8 cellular contexts compared by ENCODE assay signal in the genomic region with DNA sequence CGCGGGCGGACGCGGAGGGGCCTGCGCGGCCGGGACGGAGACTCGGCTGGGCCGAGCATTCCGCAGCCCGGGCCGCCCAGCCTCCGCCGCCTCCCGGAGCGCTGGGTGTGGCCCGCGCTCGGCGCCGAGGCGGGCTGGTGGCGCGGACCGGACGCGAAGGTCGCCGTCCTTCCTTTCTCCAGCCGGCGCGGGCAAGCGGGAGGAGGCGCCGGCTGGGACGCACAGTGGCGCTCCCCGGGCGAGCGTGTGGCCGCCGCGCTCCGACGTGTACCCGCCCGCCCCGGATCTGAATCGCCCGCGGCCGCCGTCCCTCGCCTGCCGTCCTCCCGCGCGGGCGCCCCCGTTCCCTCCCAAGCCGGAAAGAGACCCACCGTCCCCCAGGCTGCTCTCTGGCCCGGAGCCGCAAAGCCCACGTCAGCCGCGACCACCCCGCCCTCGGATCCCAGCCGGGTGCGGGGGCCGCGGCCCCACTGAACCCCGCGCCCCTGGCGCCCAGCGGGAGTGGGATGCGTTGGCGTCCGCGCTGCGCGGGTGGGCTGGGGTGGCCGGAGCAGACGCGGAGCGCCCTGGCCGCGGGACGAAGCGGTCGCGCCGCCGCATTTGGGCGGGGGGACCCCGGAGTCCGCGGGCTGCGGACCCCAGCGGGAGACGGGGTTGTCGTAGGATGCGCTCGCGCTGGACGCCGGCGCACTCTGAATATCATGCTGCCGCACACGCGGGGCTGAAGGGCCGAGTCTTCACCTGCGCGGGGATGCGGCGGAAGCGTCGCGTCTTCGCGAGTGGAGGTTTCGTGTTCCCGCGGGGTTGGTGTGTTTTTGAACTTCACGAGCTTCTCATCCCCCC. TPM values are rescaled to one million over a fixed set of nuclear protein-coding genes. Genes with fewer than 3 reads are reported as not detected.
A peak's percentile ranks its signal among the peaks of the same experiment; 100 is the strongest.
DNase-seq lines count a peak whose midpoint lies in the region; ATAC-seq and TF ChIP-seq lines count a peak whose summit lies in the region.

No MANE protein-coding gene starts in this region.

- peak overlapping the region; percentile 54 for H3K9ac ChIP-seq in neural cell (ENCODE audit: low read length)

- no peak for TF ChIP-seq CTCF in fibroblast of mammary gland (conservative IDR thresholded peaks at IDR 0.05; ENCODE audit: control insufficient read depth, insufficient read depth, low read depth, low read length)
- TF ChIP-seq CTCF in neural cell (IDR thresholded peaks at IDR 0.05; ENCODE audit: poor library complexity, severe bottlenecking): no peak
- no peak for TF ChIP-seq CTCF in vagina (IDR thresholded peaks at IDR 0.05)

- H3K79me2 ChIP-seq in neural cell (replicated peaks; ENCODE audit: insufficient read depth, low read length): no peaks in the 10 kb centered on the region

- no peaks in the 10 kb centered on the region for H4K20me1 ChIP-seq in neural cell (ENCODE audit: insufficient read depth)

- no peak for TF ChIP-seq RAD21 in neural cell (conservative IDR thresholded peaks at IDR 0.05)

- no peaks in the 10 kb centered on the region for H3K36me3 ChIP-seq in neural cell (ENCODE audit: insufficient read depth, low read length)
- no peaks in the 10 kb centered on the region for H3K36me3 ChIP-seq in vagina

- H3K4me3 ChIP-seq in fibroblast of mammary gland (ENCODE audit: control insufficient read depth, low read depth, low read length): peak overlapping the region; percentile 77
- peak overlapping the region; percentile 72 for H3K4me3 ChIP-seq in neural cell (ENCODE audit: low read length)
- peak overlapping the region; percentile 74 to 85 for H3K4me3 ChIP-seq in vagina

- H3K9me2 ChIP-seq in neural cell (ENCODE audit: insufficient read depth, low read length): no peaks in the 10 kb centered on the region

- H3K9me3 ChIP-seq in neural cell (ENCODE audit: low read length): no peaks in the 10 kb centered on the region
- no peaks in the 10 kb centered on the region for H3K9me3 ChIP-seq in vagina

- H3K27me3 ChIP-seq in neural cell (ENCODE audit: insufficient read depth, low read depth, low read length): peaks cover 18% of the 10 kb centered on the region
- no peaks in the 10 kb centered on the region for H3K27me3 ChIP-seq in vagina

- H3K9me3 Mint-ChIP-seq in activated T-helper 1 cell treated with anti-CD3 and anti-CD28 coated beads, Interleukin-12 subunit alpha, Interleukin-12 subunit beta, Interleukin-2, Interleukin-4 antibody, amounts not matched to agents 30 ng/mL and 10 ng/mL and 1 ng/mL, durations not matched to agents 14 hours and 24 hours and 36 hours: no peaks in the 10 kb centered on the region

- peaks cover 48% of the 10 kb centered on the region for H3K4me1 ChIP-seq in vagina

- H3K27ac Mint-ChIP-seq in activated T-helper 1 cell treated with anti-CD3 and anti-CD28 coated beads, Interleukin-12 subunit alpha, Interleukin-12 subunit beta, Interleukin-2, Interleukin-4 antibody, amounts not matched to agents 30 ng/mL and 10 ng/mL and 1 ng/mL, durations not matched to agents 14 hours and 24 hours and 36 hours: peak overlapping the region; percentile 58

- H3K4me2 ChIP-seq in neural cell (ENCODE audit: low read length): no peak overlapping the region

- TF ChIP-seq EP300 in neural cell (conservative IDR thresholded peaks at IDR 0.05; ENCODE audit: poor library complexity, severe bottlenecking): no peak

- H3K36me3 Mint-ChIP-seq in activated T-helper 1 cell treated with anti-CD3 and anti-CD28 coated beads, Interleukin-12 subunit alpha, Interleukin-12 subunit beta, Interleukin-2, Interleukin-4 antibody, amounts not matched to agents 30 ng/mL and 10 ng/mL and 1 ng/mL, durations not matched to agents 14 hours and 24 hours and 36 hours (ENCODE audit: low read depth): peaks cover 4% of the 10 kb centered on the region

- peak in 1 of 2 donors; percentile 8 for TF ChIP-seq POLR2A in vagina (IDR thresholded peaks at IDR 0.05)

- intact Hi-C loops in activated T-helper 1 cell treated with anti-CD3 and anti-CD28 coated beads, Interleukin-12 subunit alpha, Interleukin-12 subunit beta, Interleukin-2, Interleukin-4 antibody, amounts not matched to agents 30 ng/mL and 10 ng/mL and 1 ng/mL, durations not matched to agents 14 hours and 24 hours and 36 hours (cut with micrococcal nuclease): loop anchor here (1.0 to 10.0 kb wide), 8 partner anchors 67 to 1338 kb away; a partner anchor contains a TSS
- intact Hi-C loops in vagina (cut with DNase I): loop anchor here (10.0 kb wide), 1 partner anchor 148 kb away; no protein-coding TSS in a partner anchor

- DNase-seq in SIG-M5 treated with dmso at 0.1 percent for 504 hours (lab: John Stamatoyannopoulos, UW; ENCODE audit: unreplicated experiment): peak; percentile 37
- DNase-seq in SIG-M5 (lab: John Stamatoyannopoulos, UW): no peak
- peak; percentile 78 for DNase-seq in NCI-H2227 (lab: John Stamatoyannopoulos, UW; ENCODE audit: unreplicated experiment)
- peak; percentile 21 for DNase-seq in activated T-helper 1 cell treated with anti-CD3 and anti-CD28 coated beads, Interleukin-12 subunit alpha, Interleukin-12 subunit beta, Interleukin-2, Interleukin-4 antibody, amounts not matched to agents 30 ng/mL and 10 ng/mL and 1 ng/mL, durations not matched to agents 14 hours and 24 hours and 36 hours (ENCODE audit: low spot score)
- DNase-seq in fibroblast of mammary gland (ENCODE audit: low read depth): no peak
- DNase-seq in vagina (ENCODE audit: extremely low spot score in 2 of 2): no peak

- no peak overlapping the region for H2AFZ ChIP-seq in neural cell (ENCODE audit: low read depth, low read length)

- peaks cover 10% of the 10 kb centered on the region for H3K27me3 Mint-ChIP-seq in activated T-helper 1 cell treated with anti-CD3 and anti-CD28 coated beads, Interleukin-12 subunit alpha, Interleukin-12 subunit beta, Interleukin-2, Interleukin-4 antibody, amounts not matched to agents 30 ng/mL and 10 ng/mL and 1 ng/mL, durations not matched to agents 14 hours and 24 hours and 36 hours (ENCODE audit: insufficient read depth)

- H3K4me3 Mint-ChIP-seq in activated T-helper 1 cell treated with anti-CD3 and anti-CD28 coated beads, Interleukin-12 subunit alpha, Interleukin-12 subunit beta, Interleukin-2, Interleukin-4 antibody, amounts not matched to agents 30 ng/mL and 10 ng/mL and 1 ng/mL, durations not matched to agents 14 hours and 24 hours and 36 hours: peak overlapping the region; percentile 78

- H3K27ac ChIP-seq in neural cell (ENCODE audit: low read length) (no peak overlapping the region), vagina (peak overlapping the region; percentile 98)

- peaks cover 9% of the 10 kb centered on the region for H3F3A ChIP-seq in neural cell (ENCODE audit: insufficient read depth, low read length, poor library complexity, severe bottlenecking)

- peaks cover 35% of the 10 kb centered on the region for H3K4me1 Mint-ChIP-seq in activated T-helper 1 cell treated with anti-CD3 and anti-CD28 coated beads, Interleukin-12 subunit alpha, Interleukin-12 subunit beta, Interleukin-2, Interleukin-4 antibody, amounts not matched to agents 30 ng/mL and 10 ng/mL and 1 ng/mL, durations not matched to agents 14 hours and 24 hours and 36 hours (ENCODE audit: low read depth)

- ATAC-seq in HG02588 (IDR thresholded peaks at IDR 0.05; ENCODE audit: unreplicated experiment): peak; percentile 63

TF ChIP-seq in neural cell, 6 proteins besides CTCF, POLR2A, EP300 and RAD21:
- TF ChIP-seq MXI1 (conservative IDR thresholded peaks at IDR 0.05; ENCODE audit: poor library complexity, severe bottlenecking) (peak; percentile 45), POLR2AphosphoS5 (IDR thresholded peaks at IDR 0.05) (no peak)
- TF ChIP-seq, protein P1, sequence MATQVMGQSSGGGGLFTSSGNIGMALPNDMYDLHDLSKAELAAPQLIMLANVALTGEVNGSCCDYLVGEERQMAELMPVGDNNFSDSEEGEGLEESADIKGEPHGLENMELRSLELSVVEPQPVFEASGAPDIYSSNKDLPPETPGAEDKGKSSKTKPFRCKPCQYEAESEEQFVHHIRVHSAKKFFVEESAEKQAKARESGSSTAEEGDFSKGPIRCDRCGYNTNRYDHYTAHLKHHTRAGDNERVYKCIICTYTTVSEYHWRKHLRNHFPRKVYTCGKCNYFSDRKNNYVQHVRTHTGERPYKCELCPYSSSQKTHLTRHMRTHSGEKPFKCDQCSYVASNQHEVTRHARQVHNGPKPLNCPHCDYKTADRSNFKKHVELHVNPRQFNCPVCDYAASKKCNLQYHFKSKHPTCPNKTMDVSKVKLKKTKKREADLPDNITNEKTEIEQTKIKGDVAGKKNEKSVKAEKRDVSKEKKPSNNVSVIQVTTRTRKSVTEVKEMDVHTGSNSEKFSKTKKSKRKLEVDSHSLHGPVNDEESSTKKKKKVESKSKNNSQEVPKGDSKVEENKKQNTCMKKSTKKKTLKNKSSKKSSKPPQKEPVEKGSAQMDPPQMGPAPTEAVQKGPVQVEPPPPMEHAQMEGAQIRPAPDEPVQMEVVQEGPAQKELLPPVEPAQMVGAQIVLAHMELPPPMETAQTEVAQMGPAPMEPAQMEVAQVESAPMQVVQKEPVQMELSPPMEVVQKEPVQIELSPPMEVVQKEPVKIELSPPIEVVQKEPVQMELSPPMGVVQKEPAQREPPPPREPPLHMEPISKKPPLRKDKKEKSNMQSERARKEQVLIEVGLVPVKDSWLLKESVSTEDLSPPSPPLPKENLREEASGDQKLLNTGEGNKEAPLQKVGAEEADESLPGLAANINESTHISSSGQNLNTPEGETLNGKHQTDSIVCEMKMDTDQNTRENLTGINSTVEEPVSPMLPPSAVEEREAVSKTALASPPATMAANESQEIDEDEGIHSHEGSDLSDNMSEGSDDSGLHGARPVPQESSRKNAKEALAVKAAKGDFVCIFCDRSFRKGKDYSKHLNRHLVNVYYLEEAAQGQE (IDR thresholded peaks at IDR 0.05; ENCODE audit: borderline replicate concordance): peak; percentile 1

RNA-seq across cellular contexts. Expression of a gene that starts 0.7 kb away (rescaled TPM):
- total RNA-seq in activated T-helper 1 cell treated with anti-CD3 and anti-CD28 coated beads, Interleukin-12 subunit alpha, Interleukin-12 subunit beta, Interleukin-2, Interleukin-4 antibody, amounts not matched to agents 30 ng/mL and 10 ng/mL and 1 ng/mL, durations not matched to agents 14 hours and 24 hours and 36 hours: 35.1 and 38.0 TPM in 2 replicates
- polyA plus RNA-seq in neural cell: 8.5 and 10.3 TPM in 2 replicates
- polyA minus RNA-seq in neural cell: 11.2 and 12.4 TPM in 2 replicates
- 65.6 TPM for total RNA-seq in vagina

Comparison
In these comparisons a context has a peak if more than half of its experiments do, and no peak if none do; other contexts are left out.
1. DNase-seq: peak in SIG-M5 treated with dmso at 0.1 percent for 504 hours (single experiment), NCI-H2227 (single experiment) and activated T-helper 1 cell treated with anti-CD3 and anti-CD28 coated beads, Interleukin-12 subunit alpha, Interleukin-12 subunit beta, Interleukin-2, Interleukin-4 antibody, amounts not matched to agents 30 ng/mL and 10 ng/mL and 1 ng/mL, durations not matched to agents 14 hours and 24 hours and 36 hours (single experiment); none in SIG-M5 (single experiment), fibroblast of mammary gland (single experiment) and vagina (0 of 2).
2. Peak in every context shown above with its lines, with median percentiles within 50 percentile points of each other: H3K4me3 ChIP-seq.